ENCODE assay signal across 16 cellular contexts in genomic region chr3:172447611-172448579, GRCh38. TPM values are rescaled to one million over a fixed set of nuclear protein-coding genes. Genes with fewer than 3 reads are reported as not detected.
DNase-seq lines count a peak whose midpoint lies in the region; ATAC-seq and TF ChIP-seq lines count a peak whose summit lies in the region.
"Had no signal": no experiment of that assay in that cellular context is flagged by ENCODE, and none has a peak within 500 bp of the region (broad histone marks: within the 10 kb centered on the region; RNA-seq: fewer than 3 reads in every experiment).

A gene with protein sequence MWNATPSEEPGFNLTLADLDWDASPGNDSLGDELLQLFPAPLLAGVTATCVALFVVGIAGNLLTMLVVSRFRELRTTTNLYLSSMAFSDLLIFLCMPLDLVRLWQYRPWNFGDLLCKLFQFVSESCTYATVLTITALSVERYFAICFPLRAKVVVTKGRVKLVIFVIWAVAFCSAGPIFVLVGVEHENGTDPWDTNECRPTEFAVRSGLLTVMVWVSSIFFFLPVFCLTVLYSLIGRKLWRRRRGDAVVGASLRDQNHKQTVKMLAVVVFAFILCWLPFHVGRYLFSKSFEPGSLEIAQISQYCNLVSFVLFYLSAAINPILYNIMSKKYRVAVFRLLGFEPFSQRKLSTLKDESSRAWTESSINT (minus strand): TSS chr3:172448456. CDS start chr3:172448413, 43 bp downstream.

- 5 to 6% methylated on average over 73 to 76 of the region's 76 CpGs for WGBS in aorta, 2 donors

- no peaks in the 10 kb centered on the region for H3K9me3 Mint-ChIP-seq in activated T-helper 1 cell treated with anti-CD3 and anti-CD28 coated beads, Interleukin-12 subunit alpha, Interleukin-12 subunit beta, Interleukin-2, Interleukin-4 antibody, amounts not matched to agents 30 ng/mL and 10 ng/mL and 1 ng/mL, durations not matched to agents 14 hours and 24 hours and 36 hours

- H3K4me3 Mint-ChIP-seq in activated T-helper 1 cell treated with anti-CD3 and anti-CD28 coated beads, Interleukin-12 subunit alpha, Interleukin-12 subunit beta, Interleukin-2, Interleukin-4 antibody, amounts not matched to agents 30 ng/mL and 10 ng/mL and 1 ng/mL, durations not matched to agents 14 hours and 24 hours and 36 hours = peak within 1 kb of the TSS; percentile 72

- peak; percentile 29 for DNase-seq in Right ventricle myocardium superior
- no peak for DNase-seq in left ventricle myocardium superior
- DNase-seq in activated T-helper 1 cell treated with anti-CD3 and anti-CD28 coated beads, Interleukin-12 subunit alpha, Interleukin-12 subunit beta, Interleukin-2, Interleukin-4 antibody, amounts not matched to agents 30 ng/mL and 10 ng/mL and 1 ng/mL, durations not matched to agents 14 hours and 24 hours and 36 hours (ENCODE audit: low spot score) = no peak
- no peak for DNase-seq in aorta
- DNase-seq in ascending aorta (ENCODE audit: low spot score in 2 of 2) = no peak
- DNase-seq in HPDE6-E6E7 (ENCODE audit: extremely low spot score) = no peak
- DNase-seq: anterior cingulate cortex, NCI-H1417, ovary, transverse colon had no signal

- peak within 1 kb of the TSS; percentile 17 for H3K4me3 ChIP-seq in iPS-18c (ENCODE audit: insufficient read depth, low read depth, low read length)
- H3K4me3 ChIP-seq in aorta (ENCODE audit: low read length in 2 of 2) = no peak within 1 kb of the TSS
- no peak within 1 kb of the TSS for H3K4me3 ChIP-seq in ascending aorta
- H3K4me3 ChIP-seq: BLaER1, ovary, transverse colon had no signal

- intact Hi-C loops in Right ventricle myocardium superior (cut with DNase I) = no loop called here
- intact Hi-C loops in left ventricle myocardium superior (cut with micrococcal nuclease) = no loop called here
- intact Hi-C loops in activated T-helper 1 cell treated with anti-CD3 and anti-CD28 coated beads, Interleukin-12 subunit alpha, Interleukin-12 subunit beta, Interleukin-2, Interleukin-4 antibody, amounts not matched to agents 30 ng/mL and 10 ng/mL and 1 ng/mL, durations not matched to agents 14 hours and 24 hours and 36 hours (cut with micrococcal nuclease) = no loop called here
- intact Hi-C loops in aorta (cut with DNase I) = no loop called here
- intact Hi-C loops in ascending aorta (cut with DNase I) = no loop called here

- ATAC-seq in Right ventricle myocardium superior (ENCODE audit: poor library complexity) (no peak), left ventricle myocardium superior (no peak), aorta (ENCODE audit: low FRiP score) (peak; percentile 45), HG02852 (IDR thresholded peaks at IDR 0.05; ENCODE audit: unreplicated experiment) (no peak)

- H3K36me3 ChIP-seq in aorta (ENCODE audit: control insufficient read depth in 1 of 2, insufficient read depth in 2 of 2, low read length in 1 of 2) = no peaks in the 10 kb centered on the region
- H3K36me3 ChIP-seq in ascending aorta = no peaks in the 10 kb centered on the region
- H3K36me3 ChIP-seq: BLaER1, ovary, transverse colon had no signal

- no peaks in the 10 kb centered on the region for H3K4me1 ChIP-seq in aorta (ENCODE audit: control insufficient read depth in 1 of 2, insufficient read depth in 2 of 2, low read length in 2 of 2)
- no peaks in the 10 kb centered on the region for H3K4me1 ChIP-seq in ascending aorta
- H3K4me1 ChIP-seq: BLaER1 had no signal

- TF ChIP-seq CTCF in ascending aorta (IDR thresholded peaks at IDR 0.05) = no peak

- H3K27me3 ChIP-seq in aorta (ENCODE audit: control insufficient read depth in 1 of 2, insufficient read depth in 2 of 2, low read length in 1 of 2) = no peaks in the 10 kb centered on the region
- H3K27me3 ChIP-seq in ascending aorta = peaks cover 20% of the 10 kb centered on the region
- H3K27me3 ChIP-seq: BLaER1, ovary had no signal

- H3K27ac ChIP-seq in aorta (ENCODE audit: low read depth in 1 of 2, low read length in 2 of 2) (no peak within 1 kb of the TSS), ascending aorta (no peak within 1 kb of the TSS)
- H3K27ac ChIP-seq: BLaER1, epithelial cell of prostate, HL-60, ovary, transverse colon had no signal

- H3K9me3 ChIP-seq in iPS-18c (ENCODE audit: control insufficient read depth, insufficient read depth, low read length) (no peaks in the 10 kb centered on the region), aorta (ENCODE audit: control insufficient read depth, low read length) (peaks cover 2% of the 10 kb centered on the region), ascending aorta (no peaks in the 10 kb centered on the region)
- H3K9me3 ChIP-seq: ovary, transverse colon had no signal

- H3K27ac Mint-ChIP-seq in activated T-helper 1 cell treated with anti-CD3 and anti-CD28 coated beads, Interleukin-12 subunit alpha, Interleukin-12 subunit beta, Interleukin-2, Interleukin-4 antibody, amounts not matched to agents 30 ng/mL and 10 ng/mL and 1 ng/mL, durations not matched to agents 14 hours and 24 hours and 36 hours = peak within 1 kb of the TSS; percentile 44

- H3K27me3 Mint-ChIP-seq in activated T-helper 1 cell treated with anti-CD3 and anti-CD28 coated beads, Interleukin-12 subunit alpha, Interleukin-12 subunit beta, Interleukin-2, Interleukin-4 antibody, amounts not matched to agents 30 ng/mL and 10 ng/mL and 1 ng/mL, durations not matched to agents 14 hours and 24 hours and 36 hours (ENCODE audit: insufficient read depth) = peaks cover 85% of the 10 kb centered on the region

- H3K4me1 Mint-ChIP-seq in activated T-helper 1 cell treated with anti-CD3 and anti-CD28 coated beads, Interleukin-12 subunit alpha, Interleukin-12 subunit beta, Interleukin-2, Interleukin-4 antibody, amounts not matched to agents 30 ng/mL and 10 ng/mL and 1 ng/mL, durations not matched to agents 14 hours and 24 hours and 36 hours (ENCODE audit: low read depth) = peaks cover 35% of the 10 kb centered on the region

- H3K36me3 Mint-ChIP-seq in activated T-helper 1 cell treated with anti-CD3 and anti-CD28 coated beads, Interleukin-12 subunit alpha, Interleukin-12 subunit beta, Interleukin-2, Interleukin-4 antibody, amounts not matched to agents 30 ng/mL and 10 ng/mL and 1 ng/mL, durations not matched to agents 14 hours and 24 hours and 36 hours (ENCODE audit: low read depth) = peaks cover 4% of the 10 kb centered on the region

RNA-seq across cellular contexts. Expression of the gene that starts here (rescaled TPM):
- total RNA-seq in Right ventricle myocardium superior = not detected
- total RNA-seq in left ventricle myocardium superior = not detected
- not detected in 2 replicates for total RNA-seq in activated T-helper 1 cell treated with anti-CD3 and anti-CD28 coated beads, Interleukin-12 subunit alpha, Interleukin-12 subunit beta, Interleukin-2, Interleukin-4 antibody, amounts not matched to agents 30 ng/mL and 10 ng/mL and 1 ng/mL, durations not matched to agents 14 hours and 24 hours and 36 hours
- not detected for total RNA-seq in aorta
- not detected for polyA plus RNA-seq in aorta
- total RNA-seq in ascending aorta = not detected
- total RNA-seq: ovary, transverse colon had no signal
- polyA plus RNA-seq: keratinocyte, ovary had no signal

Comparison
In these comparisons a context has a peak if more than half of its experiments do, and no peak if none do; other contexts are left out.
1. Peak in DNase-seq in Right ventricle myocardium superior; RNA of the gene not detected or under 1 TPM.
2. Peak in ATAC-seq in aorta; RNA of the gene not detected or under 1 TPM.